In the genomic region with DNA sequence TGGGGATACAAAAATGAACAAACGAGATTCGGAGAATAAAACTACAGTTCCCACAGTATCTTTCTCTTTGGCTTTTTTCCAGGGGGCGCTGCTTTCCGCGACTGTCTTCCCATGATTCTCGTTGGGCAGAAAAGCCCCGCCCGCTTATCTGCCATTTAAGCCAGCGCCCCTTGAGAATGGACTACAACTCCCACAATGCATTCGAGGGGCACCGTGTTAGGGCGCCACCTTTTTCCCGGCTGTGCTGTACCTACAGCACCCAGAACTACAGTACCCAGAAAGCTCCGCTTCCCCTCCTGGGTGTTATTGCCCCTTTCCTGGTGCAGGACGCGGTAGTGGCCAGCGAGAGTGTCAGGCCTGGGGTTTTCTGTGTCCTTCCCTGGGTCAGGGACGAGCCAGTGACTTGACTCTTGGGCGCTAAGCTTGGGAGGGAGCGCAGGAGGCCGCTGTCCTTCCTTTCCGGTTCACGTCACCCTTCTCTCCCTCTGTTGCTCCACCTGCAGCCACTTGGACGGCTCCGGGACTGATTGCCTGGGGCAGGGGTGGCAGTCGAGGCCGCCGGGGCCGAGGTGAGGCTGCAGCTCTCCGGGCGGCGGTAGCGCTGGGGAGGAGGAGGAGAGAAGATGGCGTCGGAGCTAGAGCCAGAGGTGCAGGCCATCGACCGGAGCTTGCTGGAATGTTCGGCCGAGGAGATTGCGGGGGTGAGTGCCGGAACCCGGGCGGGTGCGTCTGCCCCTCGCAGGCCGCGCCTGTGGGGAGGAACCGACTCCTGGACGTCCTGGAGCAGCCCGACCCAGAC, we compare ENCODE assay signal across 8 cellular contexts. TPM values are rescaled to one million over a fixed set of nuclear protein-coding genes. Genes with fewer than 3 reads are reported as not detected.
A peak's percentile ranks its signal among the peaks of the same experiment; 100 is the strongest.
DNase-seq lines count a peak whose midpoint lies in the region; ATAC-seq and TF ChIP-seq lines count a peak whose summit lies in the region.

UBR2 (plus strand) TSS at position 333 of the 799 bp plus-strand sequence; CDS start at position 624, 291 bp downstream.

- peak within 1 kb of the TSS; percentile 90 for H3K4me3 Mint-ChIP-seq in WTC11

- peak within 1 kb of the TSS; percentile 73 for H3K4me3 ChIP-seq in AG09309 (ENCODE audit: control insufficient read depth, low read depth, low read length)
- peak within 1 kb of the TSS; percentile 90 to 99 for H3K4me3 ChIP-seq in cardiac fibroblast (replicated peaks in 1 of 2; ENCODE audit: low read depth in 2 of 2, low read length in 2 of 2)
- peak within 1 kb of the TSS; percentile 86 for H3K4me3 ChIP-seq in smooth muscle cell

- peaks cover 12% of the 10 kb centered on the region; the same call in 1 of the 2 replicates for H3K36me3 Mint-ChIP-seq in WTC11

- CTCF ChIA-PET in WTC11 (lab: Charles Lee) = interaction anchor here (0.5 to 7.8 kb wide), 37 partner anchors 9 to 777 kb away, joined by 3 to 82 read pairs (median 4); partner anchors contain the start of genes TBCC and TOMM6

- peaks cover 46% of the 10 kb centered on the region for H3K79me2 ChIP-seq in smooth muscle cell (ENCODE audit: low read depth)

- no peaks in the 10 kb centered on the region for H3K36me3 ChIP-seq in smooth muscle cell (ENCODE audit: low read depth)

- H3K9ac ChIP-seq in smooth muscle cell (ENCODE audit: low read depth) = peak within 1 kb of the TSS; percentile 89

- POLR2A ChIA-PET in WTC11 (lab: Charles Lee) = interaction anchor here (0.6 to 2.0 kb wide), 7 partner anchors 10 to 398 kb away, joined by 3 to 16 read pairs (median 7); partner anchors contain the start of gene RPL7L1

- ATAC-seq in GM18909 (IDR thresholded peaks at IDR 0.05; ENCODE audit: poor library complexity, unreplicated experiment) (peak; percentile 95), HG03175 (IDR thresholded peaks at IDR 0.05; ENCODE audit: unreplicated experiment) (peak; percentile 98), WTC11 (peak; percentile 98)

- peaks cover 8% of the 10 kb centered on the region for H3K4me1 Mint-ChIP-seq in WTC11

- peak within 1 kb of the TSS; percentile 96 for H2AFZ ChIP-seq in smooth muscle cell (ENCODE audit: low read depth)

- WGBS in smooth muscle cell (ENCODE audit: low lambda C conversion rate) = 1% methylated on average over 50 of the region's 50 CpGs

- peaks cover 33% of the 10 kb centered on the region for H4K20me1 ChIP-seq in smooth muscle cell (ENCODE audit: low read depth)

- no peaks in the 10 kb centered on the region for H3K27me3 ChIP-seq in smooth muscle cell (ENCODE audit: low read depth)

- DNase-seq in AG09309 (ENCODE audit: low read depth) = peak; percentile 96
- peak; percentile 98 for DNase-seq in NCI-H226
- DNase-seq in WTC11 (ENCODE audit: low spot score) = peak; percentile 96
- peak; percentile 99 for DNase-seq in cardiac fibroblast (ENCODE audit: low read depth in 2 of 2)
- peak; percentile 95 for DNase-seq in iPS-NIHi7 (ENCODE audit: extremely low spot score)
- peak; percentile 77 for DNase-seq in smooth muscle cell (lab: John Stamatoyannopoulos, UW; ENCODE audit: unreplicated experiment)

- H3K27ac ChIP-seq in smooth muscle cell (ENCODE audit: low read depth) = peak within 1 kb of the TSS; percentile 86

- H3K27me3 Mint-ChIP-seq in WTC11 (ENCODE audit: low read depth) = peaks cover 4% of the 10 kb centered on the region; the same call in 1 of the 2 replicates

- no peaks in the 10 kb centered on the region for H3K9me3 Mint-ChIP-seq in WTC11

- H3F3A ChIP-seq in smooth muscle cell (ENCODE audit: low read depth) = peaks cover 3% of the 10 kb centered on the region

- H3K9me3 ChIP-seq in smooth muscle cell (replicated peaks; ENCODE audit: low read depth) = no peaks in the 10 kb centered on the region

- peaks cover 6% of the 10 kb centered on the region for H3K4me1 ChIP-seq in smooth muscle cell (ENCODE audit: low read depth)

- no peak for TF ChIP-seq CTCF in AG09309 (IDR thresholded peaks at IDR 0.05; ENCODE audit: control insufficient read depth, insufficient read depth, low read depth, low read length, missing control alignments)
- 0 out of 2 replicates have a peak, but pooled peaks have one; percentile 26 for TF ChIP-seq CTCF in WTC11 (IDR thresholded peaks at IDR 0.05)
- peak; percentile 19 for TF ChIP-seq CTCF in cardiac fibroblast (IDR thresholded peaks at IDR 0.05; ENCODE audit: low read depth, low read length)
- TF ChIP-seq CTCF in smooth muscle cell (IDR thresholded peaks at IDR 0.05; ENCODE audit: borderline replicate concordance, insufficient read depth, poor library complexity, severe bottlenecking) = peak; percentile 43

- H3K4me2 ChIP-seq in smooth muscle cell = peak within 1 kb of the TSS; percentile 97

- H3K27ac Mint-ChIP-seq in WTC11 = peak within 1 kb of the TSS; percentile 93

TF ChIP-seq in WTC11, 78 proteins besides CTCF, POLR2A, EP300 and RAD21 (continues in another document):
- TF ChIP-seq, protein P1, sequence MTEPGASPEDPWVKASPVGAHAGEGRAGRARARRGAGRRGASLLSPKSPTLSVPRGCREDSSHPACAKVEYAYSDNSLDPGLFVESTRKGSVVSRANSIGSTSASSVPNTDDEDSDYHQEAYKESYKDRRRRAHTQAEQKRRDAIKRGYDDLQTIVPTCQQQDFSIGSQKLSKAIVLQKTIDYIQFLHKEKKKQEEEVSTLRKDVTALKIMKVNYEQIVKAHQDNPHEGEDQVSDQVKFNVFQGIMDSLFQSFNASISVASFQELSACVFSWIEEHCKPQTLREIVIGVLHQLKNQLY (CRISPR knock-in tag; IDR thresholded peaks at IDR 0.05) = no peak
- TF ChIP-seq ZNF219 (CRISPR knock-in tag; IDR thresholded peaks at IDR 0.05; ENCODE audit: borderline replicate concordance) = no peak
- TF ChIP-seq, protein P2, sequence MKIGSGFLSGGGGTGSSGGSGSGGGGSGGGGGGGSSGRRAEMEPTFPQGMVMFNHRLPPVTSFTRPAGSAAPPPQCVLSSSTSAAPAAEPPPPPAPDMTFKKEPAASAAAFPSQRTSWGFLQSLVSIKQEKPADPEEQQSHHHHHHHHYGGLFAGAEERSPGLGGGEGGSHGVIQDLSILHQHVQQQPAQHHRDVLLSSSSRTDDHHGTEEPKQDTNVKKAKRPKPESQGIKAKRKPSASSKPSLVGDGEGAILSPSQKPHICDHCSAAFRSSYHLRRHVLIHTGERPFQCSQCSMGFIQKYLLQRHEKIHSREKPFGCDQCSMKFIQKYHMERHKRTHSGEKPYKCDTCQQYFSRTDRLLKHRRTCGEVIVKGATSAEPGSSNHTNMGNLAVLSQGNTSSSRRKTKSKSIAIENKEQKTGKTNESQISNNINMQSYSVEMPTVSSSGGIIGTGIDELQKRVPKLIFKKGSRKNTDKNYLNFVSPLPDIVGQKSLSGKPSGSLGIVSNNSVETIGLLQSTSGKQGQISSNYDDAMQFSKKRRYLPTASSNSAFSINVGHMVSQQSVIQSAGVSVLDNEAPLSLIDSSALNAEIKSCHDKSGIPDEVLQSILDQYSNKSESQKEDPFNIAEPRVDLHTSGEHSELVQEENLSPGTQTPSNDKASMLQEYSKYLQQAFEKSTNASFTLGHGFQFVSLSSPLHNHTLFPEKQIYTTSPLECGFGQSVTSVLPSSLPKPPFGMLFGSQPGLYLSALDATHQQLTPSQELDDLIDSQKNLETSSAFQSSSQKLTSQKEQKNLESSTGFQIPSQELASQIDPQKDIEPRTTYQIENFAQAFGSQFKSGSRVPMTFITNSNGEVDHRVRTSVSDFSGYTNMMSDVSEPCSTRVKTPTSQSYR (CRISPR knock-in tag; IDR thresholded peaks at IDR 0.05) = 0 out of 2 replicates have a peak, but pooled peaks have one; percentile 52
- TF ChIP-seq E2F4 (CRISPR knock-in tag; IDR thresholded peaks at IDR 0.05; ENCODE audit: borderline replicate concordance, low read depth) = no peak
- no peak for TF ChIP-seq JAZF1 (CRISPR knock-in tag; IDR thresholded peaks at IDR 0.05)
- 0 out of 2 replicates have a peak, but pooled peaks have one; percentile 13 for TF ChIP-seq NR2C2 (CRISPR knock-in tag; IDR thresholded peaks at IDR 0.05)
- no peak for TF ChIP-seq ZNF138 (CRISPR knock-in tag; conservative IDR thresholded peaks at IDR 0.05)
- TF ChIP-seq IRF2 (CRISPR knock-in tag; IDR thresholded peaks at IDR 0.05; ENCODE audit: borderline replicate concordance, low read depth) = no peak
- no peak for TF ChIP-seq GTF2I (CRISPR knock-in tag; conservative IDR thresholded peaks at IDR 0.05)
- no peak for TF ChIP-seq RORB (CRISPR knock-in tag; IDR thresholded peaks at IDR 0.05)
- no peak for TF ChIP-seq NFATC4 (CRISPR knock-in tag; IDR thresholded peaks at IDR 0.05)
- TF ChIP-seq, protein P3, sequence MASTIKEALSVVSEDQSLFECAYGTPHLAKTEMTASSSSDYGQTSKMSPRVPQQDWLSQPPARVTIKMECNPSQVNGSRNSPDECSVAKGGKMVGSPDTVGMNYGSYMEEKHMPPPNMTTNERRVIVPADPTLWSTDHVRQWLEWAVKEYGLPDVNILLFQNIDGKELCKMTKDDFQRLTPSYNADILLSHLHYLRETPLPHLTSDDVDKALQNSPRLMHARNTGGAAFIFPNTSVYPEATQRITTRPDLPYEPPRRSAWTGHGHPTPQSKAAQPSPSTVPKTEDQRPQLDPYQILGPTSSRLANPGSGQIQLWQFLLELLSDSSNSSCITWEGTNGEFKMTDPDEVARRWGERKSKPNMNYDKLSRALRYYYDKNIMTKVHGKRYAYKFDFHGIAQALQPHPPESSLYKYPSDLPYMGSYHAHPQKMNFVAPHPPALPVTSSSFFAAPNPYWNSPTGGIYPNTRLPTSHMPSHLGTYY (CRISPR knock-in tag; IDR thresholded peaks at IDR 0.05) = no peak

RNA-seq across cellular contexts. Expression of gene UBR2, which starts in this region (rescaled TPM):
- total RNA-seq in WTC11 (2021) = 16.4 to 18.8 TPM (median 17.1 TPM) in 3 replicates
- 22.6 and 29.7 TPM in 2 replicates for total RNA-seq in smooth muscle cell
- polyA plus RNA-seq in smooth muscle cell = 7.4 and 8.1 TPM in 2 replicates

Comparison
In these comparisons a context has a peak if more than half of its experiments do, and no peak if none do; other contexts are left out.
1. Peak in every context shown above with its lines: DNase-seq, ATAC-seq, H3K4me3 ChIP-seq and H3K27ac ChIP-seq.